In the genomic region with DNA sequence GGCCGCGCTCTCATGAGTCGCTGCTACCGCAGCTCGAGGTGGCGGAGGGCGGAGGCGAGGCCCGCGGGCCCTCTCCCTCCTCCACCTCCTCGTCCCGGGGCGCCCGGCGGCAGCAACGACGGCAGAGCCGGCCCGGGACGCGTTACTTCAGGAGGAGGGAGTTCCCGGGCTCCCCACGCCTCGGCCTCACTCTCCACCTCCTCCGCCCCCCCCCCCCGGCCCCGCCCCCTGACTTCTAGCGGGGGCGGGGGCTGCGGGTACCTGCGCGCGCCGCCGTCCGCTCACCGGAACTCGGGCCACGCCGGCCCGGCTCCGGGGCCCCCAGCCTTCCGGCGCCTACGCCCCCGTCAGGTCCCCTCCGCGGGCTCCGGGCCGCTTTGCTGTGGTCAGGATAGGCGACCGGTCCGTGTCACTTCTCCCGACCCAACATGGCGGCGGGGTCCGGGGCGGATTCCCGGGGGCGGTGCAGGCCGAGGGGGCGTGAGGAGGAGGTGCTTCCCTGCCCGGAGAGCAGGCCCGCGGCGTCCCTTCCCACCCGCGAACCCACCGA, we compare ENCODE assay signal across 8 cellular contexts. TPM values are rescaled to one million over a fixed set of nuclear protein-coding genes. Genes with fewer than 3 reads are reported as not detected.
DNase-seq lines count a peak whose midpoint lies in the region; ATAC-seq and TF ChIP-seq lines count a peak whose summit lies in the region.

A gene (minus strand): TSS at position 120 of the 550 bp plus-strand sequence. CDS start 55,415 bp downstream, outside the sequence.

- H3K4me1 Mint-ChIP-seq in natural killer cell = peaks cover 78 to 79% of the 10 kb centered on the region in 2 donors

- DNase-seq in OCI-M1 (lab: John Stamatoyannopoulos, UW) (peak; percentile 91), activated T-helper 1 cell treated with Interleukin-2 at 50 U/mL for 16 hours (ENCODE audit: low read depth) (peak; percentile 67), esophagus squamous epithelium (lab: John Stamatoyannopoulos, UW) (peak; percentile 3), natural killer cell (peak; percentile 87)
- peak; percentile 65 to 90 (median 80) for DNase-seq in stimulated activated naive CD4-positive, alpha-beta T cell (lab: John Stamatoyannopoulos, UW)

- ATAC-seq in GM19025 (IDR thresholded peaks at IDR 0.05; ENCODE audit: low read depth, unreplicated experiment) (peak; percentile 66), HG03280 (IDR thresholded peaks at IDR 0.05; ENCODE audit: unreplicated experiment) (peak; percentile 54), natural killer cell (peak; percentile 62 to 81 (median 70))

- peak in 3 of 4 donors; percentile 20 to 73 (median 48) for TF ChIP-seq POLR2A in esophagus squamous epithelium (IDR thresholded peaks at IDR 0.05)

- peaks cover 53 to 76% (median 59%) of the 10 kb centered on the region in 10 experiments for H3K4me1 ChIP-seq in BLaER1 treated with 17β-estradiol and CSF1 and Interleukin-3, amounts not matched to agents 10 nM and 100 nM
- H3K4me1 ChIP-seq in esophagus squamous epithelium = peaks cover 0 to 51% (median 15%) of the 10 kb centered on the region in 3 donors

- H3K9me3 Mint-ChIP-seq in natural killer cell = no peaks in the 10 kb centered on the region

- intact Hi-C loops in esophagus squamous epithelium (cut with DNase I) = no loop called here
- intact Hi-C loops in natural killer cell (cut with micrococcal nuclease) = loop anchor here (1.0 to 5.0 kb wide), 3 partner anchors 19 to 101 kb away; no protein-coding TSS in a partner anchor

- TF ChIP-seq CTCF in esophagus squamous epithelium (IDR thresholded peaks at IDR 0.05) (no peak), natural killer cell (IDR thresholded peaks at IDR 0.05) (no peak)

- H3K4me2 ChIP-seq in BLaER1 treated with 17β-estradiol and CSF1 and Interleukin-3, amounts not matched to agents 10 nM and 100 nM = peak within 1 kb of the TSS; percentile 65 to 89 (median 82)

- 0% methylated on average over 9 of the region's 69 CpGs; no CpG with 5 or more reads in 1 of the 2 donors for WGBS in esophagus squamous epithelium, 2 donors

- H3K27me3 ChIP-seq in BLaER1 treated with 17β-estradiol and CSF1 and Interleukin-3, amounts not matched to agents 10 nM and 100 nM = peaks cover 0 to 71% (median 0%) of the 10 kb centered on the region in 11 experiments; a peak in 8 of 22 replicates
- no peaks in the 10 kb centered on the region for H3K27me3 ChIP-seq in esophagus squamous epithelium

- H3K4me3 Mint-ChIP-seq in natural killer cell = peak within 1 kb of the TSS; percentile 98

- peak within 1 kb of the TSS; percentile 98 to 99 for H3K27ac Mint-ChIP-seq in natural killer cell

- H3K4me3 ChIP-seq in BLaER1 treated with 17β-estradiol and CSF1 and Interleukin-3, amounts not matched to agents 10 nM and 100 nM = peak within 1 kb of the TSS; percentile 80 to 97 (median 89)
- H3K4me3 ChIP-seq in esophagus squamous epithelium = peak within 1 kb of the TSS; percentile 78 to 93 (median 88)

- peaks cover 0 to 1% (median 0%) of the 10 kb centered on the region in 11 experiments; a peak in 2 of 22 replicates for H3K9me3 ChIP-seq in BLaER1 treated with 17β-estradiol and CSF1 and Interleukin-3, amounts not matched to agents 10 nM and 100 nM (replicated peaks in 1 of 11)
- no peaks in the 10 kb centered on the region for H3K9me3 ChIP-seq in esophagus squamous epithelium

- H3K27me3 Mint-ChIP-seq in natural killer cell (ENCODE audit: low read depth in 2 of 2) = no peaks in the 10 kb centered on the region

- peaks cover 33 to 48% (median 40%) of the 10 kb centered on the region in 11 experiments for H4K20me1 ChIP-seq in BLaER1 treated with 17β-estradiol and CSF1 and Interleukin-3, amounts not matched to agents 10 nM and 100 nM

- H3K27ac ChIP-seq in BLaER1 treated with 17β-estradiol and CSF1 and Interleukin-3, amounts not matched to agents 10 nM and 100 nM = peak within 1 kb of the TSS; percentile 97 to 100 (median 98)
- H3K27ac ChIP-seq in esophagus squamous epithelium = peak within 1 kb of the TSS; percentile 93 to 97 (median 96)

- 0 out of 22 replicates have a peak, but pooled peaks cover 0 to 5% (median 0%) of the 10 kb centered on the region in 11 experiments for H3K36me3 ChIP-seq in BLaER1 treated with 17β-estradiol and CSF1 and Interleukin-3, amounts not matched to agents 10 nM and 100 nM
- no peaks in the 10 kb centered on the region for H3K36me3 ChIP-seq in esophagus squamous epithelium

- no peaks in the 10 kb centered on the region for H3K36me3 Mint-ChIP-seq in natural killer cell

- H3K9ac ChIP-seq in BLaER1 treated with 17β-estradiol and CSF1 and Interleukin-3, amounts not matched to agents 10 nM and 100 nM = peak within 1 kb of the TSS; percentile 93 to 99 (median 97)

RNA-seq across cellular contexts. Expression of the gene that starts here (rescaled TPM):
- total RNA-seq in esophagus squamous epithelium (100 to 1,000 TPM; 105 to 143 (median 125) TPM), natural killer cell (100 to 1,000 TPM in 1 of 3 donors, 10 to 100 TPM in 2; 70.2 to 101 (median 76.2) TPM)

Comparison
In these comparisons a context has a peak if more than half of its experiments do, and no peak if none do; other contexts are left out.
1. Peak in every context shown above with its lines: DNase-seq, ATAC-seq, H3K4me3 ChIP-seq and H3K27ac ChIP-seq.
2. DNase-seq: peak in every context shown above with its lines; median percentile 91 in OCI-M1; 87 in natural killer cell; 80 in stimulated activated naive CD4-positive, alpha-beta T cell; 67 in activated T-helper 1 cell treated with Interleukin-2 at 50 U/mL for 16 hours; 3 in esophagus squamous epithelium.